9 cellular contexts compared by ENCODE assay signal in genomic region chr2:212042562-212042961, GRCh38.
"Had no signal": no experiment of that assay in that cellular context is flagged by ENCODE, and none has a peak within 500 bp of the region (broad histone marks: within the 10 kb centered on the region; RNA-seq: fewer than 3 reads in every experiment).

No MANE protein-coding gene starts in this region.

- FAIRE-seq: HepG2, HTR-8/SVneo, K562 had no signal

- ATAC-seq: HepG2, K562 had no signal

- DNase-seq: IMR-90, Karpas-422, KBM-7, KG1 had no signal

- H3K27ac ChIP-seq: HL-60, KMS-11 had no signal

- H3K4me3 ChIP-seq: K562 had no signal
